In the genomic region with DNA sequence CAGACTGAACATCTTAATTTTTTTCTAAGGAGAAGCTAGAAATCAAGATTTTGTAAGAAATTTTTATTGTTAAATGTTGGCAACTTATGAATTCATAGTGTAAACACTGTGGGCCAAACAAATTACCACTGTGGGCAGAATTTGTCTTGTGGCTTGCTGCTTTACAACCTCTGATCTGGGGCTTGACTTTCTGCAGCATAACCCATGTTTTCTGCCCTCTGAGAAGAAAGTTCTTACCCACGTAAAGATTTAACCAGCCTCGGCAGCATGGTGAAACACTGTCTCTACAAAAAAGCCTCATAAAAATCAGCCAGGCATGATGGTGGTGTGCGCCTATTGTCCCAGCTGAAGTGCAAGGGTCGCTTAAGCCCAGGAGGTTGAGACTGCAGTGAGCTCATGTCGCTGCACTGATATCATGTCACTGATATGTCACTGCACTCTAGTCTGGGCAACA, we compare ENCODE assay signal across 17 cellular contexts. TPM values are rescaled to one million over a fixed set of nuclear protein-coding genes. Genes with fewer than 3 reads are reported as not detected.
DNase-seq lines count a peak whose midpoint lies in the region; ATAC-seq, FAIRE-seq and TF ChIP-seq lines count a peak whose summit lies in the region.
"Had no signal": no experiment of that assay in that cellular context is flagged by ENCODE, and none has a peak within 500 bp of the region (broad histone marks: within the 10 kb centered on the region; RNA-seq: fewer than 3 reads in every experiment).

No MANE protein-coding gene starts in this region.

- H3K27ac Mint-ChIP-seq in activated T-cell treated with anti-CD3 and anti-CD28 coated beads, Interleukin-2, amount 50 U/mL, for 24 hours: no peak overlapping the region

- FAIRE-seq in RCC 7860 (lab: Jason Lieb, UNC): peak; percentile 91
- no peak for FAIRE-seq in HepG2 (lab: Jason Lieb, UNC)

- H3K9me3 Mint-ChIP-seq in activated T-cell treated with anti-CD3 and anti-CD28 coated beads, Interleukin-2, amount 50 U/mL, for 24 hours: no peaks in the 10 kb centered on the region
- H3K9me3 Mint-ChIP-seq: brain; naive thymus-derived CD8-positive, alpha-beta T cell had no signal

- H3K9me3 ChIP-seq in HepG2 (ENCODE audit: low read length) (no peaks in the 10 kb centered on the region), colonic mucosa (no peaks in the 10 kb centered on the region), adrenal gland (replicated peaks in 1 of 3) (no peaks in the 10 kb centered on the region)
- H3K9me3 ChIP-seq: BLaER1, gastroesophageal sphincter had no signal

- TF ChIP-seq EP300 in HepG2 (IDR thresholded peaks at IDR 0.05; ENCODE audit: low read depth in 2 of 2, low read length in 2 of 2) (no peak), HepG2 (CRISPR knock-in tag; IDR thresholded peaks at IDR 0.05; ENCODE audit: borderline replicate concordance) (no peak)

- H3K4me3 ChIP-seq in HepG2 (replicated peaks in 1 of 3; ENCODE audit: insufficient read depth in 1 of 3, low read depth in 2 of 3, low read length in 3 of 3): no peak overlapping the region
- no peak overlapping the region for H3K4me3 ChIP-seq in colonic mucosa
- H3K4me3 ChIP-seq in adrenal gland: no peak overlapping the region
- H3K4me3 ChIP-seq: BLaER1, gastroesophageal sphincter had no signal

- no peak overlapping the region for H3K4me3 Mint-ChIP-seq in activated T-cell treated with anti-CD3 and anti-CD28 coated beads, Interleukin-2, amount 50 U/mL, for 24 hours

- TF ChIP-seq CTCF in HepG2 (CRISPR knock-in tag; IDR thresholded peaks at IDR 0.05) (no peak), colonic mucosa (IDR thresholded peaks at IDR 0.05) (no peak), adrenal gland (IDR thresholded peaks at IDR 0.05) (no peak)

- no peak overlapping the region for H2AFZ ChIP-seq in HepG2 (ENCODE audit: low read length)

- peak; percentile 68 for DNase-seq in COLO668 (lab: John Stamatoyannopoulos, UW; ENCODE audit: unreplicated experiment)
- DNase-seq in HEK293T (ENCODE audit: extremely low spot score): no peak
- peak; percentile 75 for DNase-seq in RCC 7860 (ENCODE audit: low spot score)
- DNase-seq in HepG2 (ENCODE audit: low spot score): peak; percentile 53
- DNase-seq in colonic mucosa: no peak
- no peak for DNase-seq in adrenal gland
- no peak for DNase-seq in AG08395 (ENCODE audit: low spot score)
- no peak for DNase-seq in activated T-cell treated with anti-CD3 and anti-CD28 coated beads, Interleukin-2, amount 50 U/mL, for 24 hours
- DNase-seq: activated naive CD4-positive, alpha-beta T cell treated with Interleukin-2 at 50 U/mL for 16 hours; EL; GOT3; islet precursor cell; Kasumi-1; naive thymus-derived CD8-positive, alpha-beta T cell had no signal

- TF ChIP-seq POLR2A in HepG2 (IDR thresholded peaks at IDR 0.05; ENCODE audit: insufficient read depth in 1 of 2, low read depth in 2 of 2, low read length in 2 of 2) (no peak), adrenal gland (IDR thresholded peaks at IDR 0.05) (no peak)

- H3K36me3 ChIP-seq in HepG2 (replicated peaks in 1 of 2; ENCODE audit: control insufficient read depth in 1 of 2, insufficient read depth in 2 of 2, low read length in 2 of 2) (peaks cover 9 to 51% of the 10 kb centered on the region in 2 experiments), colonic mucosa (no peaks in the 10 kb centered on the region), adrenal gland (replicated peaks in 1 of 2) (peaks cover 0 to 16% of the 10 kb centered on the region in 2 donors)

- H3K27me3 ChIP-seq in HepG2 (ENCODE audit: control insufficient read depth in 1 of 2, insufficient read depth in 2 of 2, low read length in 2 of 2): no peaks in the 10 kb centered on the region
- no peaks in the 10 kb centered on the region for H3K27me3 ChIP-seq in colonic mucosa
- H3K27me3 ChIP-seq in adrenal gland: no peaks in the 10 kb centered on the region
- H3K27me3 ChIP-seq: BLaER1, gastroesophageal sphincter had no signal

- 90% methylated on average over 5 of the region's 5 CpGs for WGBS in HepG2 (ENCODE audit: low lambda C conversion rate)
- 63 to 77% (median 75%) methylated on average over 5 of the region's 5 CpGs for WGBS in adrenal gland, 4 donors

- H3K27ac ChIP-seq in HepG2 (ENCODE audit: extremely low read length, insufficient read depth, low read length) (peak overlapping the region; percentile 31), colonic mucosa (no peak overlapping the region), adrenal gland (no peak overlapping the region)
- H3K27ac ChIP-seq: BLaER1, gastroesophageal sphincter had no signal

- peak; percentile 63 for ATAC-seq in HepG2
- ATAC-seq: gastroesophageal sphincter; naive thymus-derived CD8-positive, alpha-beta T cell had no signal

- peaks cover 81% of the 10 kb centered on the region for H3K79me2 ChIP-seq in HepG2 (ENCODE audit: insufficient read depth, low read length)

- in situ Hi-C loops in HepG2 (cut with HindIII; ENCODE audit: extremely low pct_ligation_motif_present, low pct_unique_long_range_greater_than_20kb): no loop called here

- POLR2A ChIA-PET in HEK293T (lab: Yijun Ruan, JAX) (interaction anchor here (3.2 kb wide), 1 partner anchor 12 kb away, joined by 16 read pairs; a partner anchor contains a TSS), HepG2 (lab: Yijun Ruan, JAX) (interaction anchor here (0.6 to 7.0 kb wide), 3 partner anchors 8 to 13 kb away, joined by 3 to 56 read pairs (median 4); a partner anchor contains a TSS)

- H3K9ac ChIP-seq in HepG2 (ENCODE audit: insufficient read depth, low read depth, low read length): no peak overlapping the region
- no peak overlapping the region for H3K9ac ChIP-seq in colonic mucosa (ENCODE audit: low read depth in 2 of 2, low read length in 2 of 2)
- H3K9ac ChIP-seq: BLaER1 had no signal

- TF ChIP-seq RAD21 in HepG2 (CRISPR knock-in tag; IDR thresholded peaks at IDR 0.05): no peak

- CTCF ChIA-PET in HEK293T (lab: Yijun Ruan, JAX): no interaction called here
- CTCF ChIA-PET in HepG2 (lab: Yijun Ruan, JAX; ENCODE audit: low intra/inter-chr PET ratio, low total read pairs): no interaction called here

- H3K4me2 ChIP-seq in HepG2 (ENCODE audit: low read depth, low read length): peak overlapping the region; percentile 18; the same call in 1 of the 2 replicates
- H3K4me2 ChIP-seq: BLaER1 had no signal

- H4K20me1 ChIP-seq in HepG2 (ENCODE audit: insufficient read depth, low read length): peaks cover 34% of the 10 kb centered on the region

- H3K36me3 Mint-ChIP-seq in activated T-cell treated with anti-CD3 and anti-CD28 coated beads, Interleukin-2, amount 50 U/mL, for 24 hours (ENCODE audit: low read depth): peaks cover 70% of the 10 kb centered on the region

- BruUV-seq in HepG2 (replicated peaks; lab: Mats Ljungman, UMichigan): no TSS peak

- intact Hi-C loops in HepG2 (cut with micrococcal nuclease; ENCODE audit: unreplicated experiment): loop anchor here (1.0 kb wide), 1 partner anchor 64 kb away; no protein-coding TSS in a partner anchor
- intact Hi-C loops in colonic mucosa (cut with DNase I): no loop called here
- intact Hi-C loops in adrenal gland (cut with DNase I): no loop called here

- H3K4me1 Mint-ChIP-seq in activated T-cell treated with anti-CD3 and anti-CD28 coated beads, Interleukin-2, amount 50 U/mL, for 24 hours (ENCODE audit: low read depth): peaks cover 33% of the 10 kb centered on the region

- no peaks in the 10 kb centered on the region for H3K27me3 Mint-ChIP-seq in activated T-cell treated with anti-CD3 and anti-CD28 coated beads, Interleukin-2, amount 50 U/mL, for 24 hours
- H3K27me3 Mint-ChIP-seq: brain; naive thymus-derived CD8-positive, alpha-beta T cell had no signal

- peaks cover 36% of the 10 kb centered on the region for H3K4me1 ChIP-seq in HepG2 (ENCODE audit: insufficient read depth, low read length)
- H3K4me1 ChIP-seq in colonic mucosa: peaks cover 5% of the 10 kb centered on the region
- H3K4me1 ChIP-seq in adrenal gland (replicated peaks in 1 of 2): peaks cover 12 to 33% of the 10 kb centered on the region in 2 donors

TF ChIP-seq in HepG2, 621 proteins besides CTCF, POLR2A, EP300 and RAD21 (continues in another document):
- TF ChIP-seq ZNF598 (CRISPR knock-in tag; IDR thresholded peaks at IDR 0.05; ENCODE audit: borderline replicate concordance): no peak
- no peak for TF ChIP-seq ZNF264 (CRISPR knock-in tag; IDR thresholded peaks at IDR 0.05)
- no peak for TF ChIP-seq ZNF850 (CRISPR knock-in tag; conservative IDR thresholded peaks at IDR 0.05)
- TF ChIP-seq SMARCC2 (IDR thresholded peaks at IDR 0.05): no peak
- TF ChIP-seq ASH2L (IDR thresholded peaks at IDR 0.05; ENCODE audit: insufficient read length, low read depth, low read length): no peak
- TF ChIP-seq NKX3-1 (CRISPR knock-in tag; IDR thresholded peaks at IDR 0.05): no peak
- peak; percentile 33; the same call in 1 of the 2 replicates for TF ChIP-seq ERF (CRISPR knock-in tag; IDR thresholded peaks at IDR 0.05)
- TF ChIP-seq SOX6 (IDR thresholded peaks at IDR 0.05): no peak
- TF ChIP-seq SOX6 (CRISPR knock-in tag; IDR thresholded peaks at IDR 0.05): peak; percentile 32; the same call in 1 of the 2 replicates

RNA-seq across cellular contexts. Expression of a gene that starts 12.9 kb away (rescaled TPM):
- 112 and 162 TPM in 2 replicates for total RNA-seq in HepG2 (2016; rRNA removed; fragmentation: Illumina TruSeq; extraction: Trizol)
- 73.1 and 80.6 TPM in 2 replicates for total RNA-seq in HepG2 (2016; cell fraction: cytosol; rRNA removed; fragmentation: Illumina TruSeq; extraction: Trizol; ENCODE audit: low read depth)
- total RNA-seq in HepG2 (2016; cell fraction: insoluble cytoplasmic fraction; rRNA removed; fragmentation: Illumina TruSeq; extraction: Trizol): 111 and 151 TPM in 2 replicates
- 75.4 and 81.7 TPM in 2 replicates for total RNA-seq in HepG2 (2016; cell fraction: membrane; rRNA removed; fragmentation: Illumina TruSeq; extraction: Trizol)
- total RNA-seq in HepG2 (2016; cell fraction: nucleus; rRNA removed; fragmentation: Illumina TruSeq; extraction: Trizol): 124 and 131 TPM in 2 replicates
- polyA plus RNA-seq in HepG2 (2011; rRNA removed): 17.4 and 20.5 TPM in 2 replicates
- 7.4 and 12.7 TPM in 2 replicates for polyA plus RNA-seq in HepG2 (2011; cell fraction: cytosol; rRNA removed)
- 12.2 and 17.3 TPM in 2 replicates for polyA plus RNA-seq in HepG2 (2011; cell fraction: nucleus; rRNA removed)
- 44.6 and 45.2 TPM in 2 replicates for polyA plus RNA-seq in HepG2 (2012)
- polyA plus RNA-seq in HepG2 (2016; cell fraction: cytosol; fragmentation: Illumina TruSeq; extraction: Trizol; ENCODE audit: low read depth): 5.3 and 6.3 TPM in 2 replicates
- polyA plus RNA-seq in HepG2 (2016; cell fraction: insoluble cytoplasmic fraction; fragmentation: Illumina TruSeq; extraction: Trizol; ENCODE audit: low read depth): 65.3 and 70.7 TPM in 2 replicates
- polyA plus RNA-seq in HepG2 (2016; cell fraction: membrane; fragmentation: Illumina TruSeq; extraction: Trizol; ENCODE audit: low read depth): 15.2 and 15.3 TPM in 2 replicates
- 55.0 and 61.2 TPM in 2 replicates for polyA plus RNA-seq in HepG2 (2016; cell fraction: nucleus; fragmentation: Illumina TruSeq; extraction: Trizol; ENCODE audit: insufficient read depth, low read depth)
- polyA minus RNA-seq in HepG2 (2011; rRNA and poly(A)+ RNA removed; ENCODE audit: low replicate concordance): 30.6 and 37.6 TPM in 2 replicates
- polyA minus RNA-seq in HepG2 (2011; cell fraction: cytosol; rRNA and poly(A)+ RNA removed): 38.7 and 40.1 TPM in 2 replicates
- 79.4 and 86.2 TPM in 2 replicates for polyA minus RNA-seq in HepG2 (2011; cell fraction: nucleus; rRNA and poly(A)+ RNA removed)
- 10 to 100 TPM; 50.0 to 71.4 TPM for total RNA-seq in colonic mucosa
- 10 to 100 TPM; 32.3 to 67.6 (median 54.0) TPM for total RNA-seq in adrenal gland
- polyA plus RNA-seq in adrenal gland: 10 to 100 TPM in 1 of 3 donors, 1 to 10 TPM in 2; 5.8 to 46.3 (median 7.5) TPM

Comparison
In these comparisons a context has a peak if more than half of its experiments do, and no peak if none do; other contexts are left out.
1. DNase-seq: peak in COLO668 (single experiment), RCC 7860 (single experiment) and HepG2 (single experiment); none in HEK293T (single experiment), colonic mucosa (single experiment), adrenal gland (0 of 7), AG08395 (single experiment) and activated T-cell treated with anti-CD3 and anti-CD28 coated beads, Interleukin-2, amount 50 U/mL, for 24 hours (single experiment).